In genomic region chr1:111476761-111477309, GRCh38 we compare ENCODE assay signal across 9 cellular contexts. TPM values are rescaled to one million over a fixed set of nuclear protein-coding genes. Genes with fewer than 3 reads are reported as not detected.
DNase-seq lines count a peak whose midpoint lies in the region; ATAC-seq and TF ChIP-seq lines count a peak whose summit lies in the region.
"Had no signal": no experiment of that assay in that cellular context is flagged by ENCODE, and none has a peak within 500 bp of the region (broad histone marks: within the 10 kb centered on the region; RNA-seq: fewer than 3 reads in every experiment).

No MANE protein-coding gene starts in this region.

- H3K9me3 ChIP-seq in heart left ventricle (no peaks in the 10 kb centered on the region), right cardiac atrium (ENCODE audit: control insufficient read depth, low read length) (no peaks in the 10 kb centered on the region)

- H3K27ac Mint-ChIP-seq in activated T-helper 2 cell treated with anti-CD3 and anti-CD28 coated beads, Interferon-gamma antibody, Interleukin-2, Interleukin-4, amounts not matched to agents 10 μg/mL and 5 μg/mL and 100 μg/mL, durations not matched to agents 14 hours and 24 hours and 36 hours: peak overlapping the region; percentile 70

- H3K27me3 ChIP-seq in heart left ventricle (no peaks in the 10 kb centered on the region), right cardiac atrium (ENCODE audit: control insufficient read depth, insufficient read depth) (no peaks in the 10 kb centered on the region)

- no peak for TF ChIP-seq POLR2A in heart left ventricle (IDR thresholded peaks at IDR 0.05)

- peak overlapping the region; percentile 44 for H3K4me3 Mint-ChIP-seq in activated T-helper 2 cell treated with anti-CD3 and anti-CD28 coated beads, Interferon-gamma antibody, Interleukin-2, Interleukin-4, amounts not matched to agents 10 μg/mL and 5 μg/mL and 100 μg/mL, durations not matched to agents 14 hours and 24 hours and 36 hours (ENCODE audit: low read depth)

- H3K36me3 ChIP-seq in heart left ventricle: peaks cover 0 to 12% (median 4%) of the 10 kb centered on the region in 9 donors

- peaks cover 0 to 92% (median 39%) of the 10 kb centered on the region in 12 donors for H3K4me1 ChIP-seq in heart left ventricle
- peaks cover 6% of the 10 kb centered on the region for H3K4me1 ChIP-seq in right cardiac atrium (ENCODE audit: control insufficient read depth, insufficient read depth, low read length)

- intact Hi-C loops in heart left ventricle (cut with DNase I): no loop called here
- intact Hi-C loops in right cardiac atrium (cut with DNase I): no loop called here
- intact Hi-C loops in activated T-helper 2 cell treated with anti-CD3 and anti-CD28 coated beads, Interferon-gamma antibody, Interleukin-2, Interleukin-4, amounts not matched to agents 10 μg/mL and 5 μg/mL and 100 μg/mL, durations not matched to agents 14 hours and 24 hours and 36 hours (cut with micrococcal nuclease): loop anchor here (1.0 to 10.0 kb wide), 6 partner anchors 20 to 842 kb away; partner anchors contain the start of genes CD53, CHI3L2 and DDX20

- no peak for TF ChIP-seq CTCF in heart left ventricle (IDR thresholded peaks at IDR 0.05)

- peaks cover 20% of the 10 kb centered on the region for H3K36me3 Mint-ChIP-seq in activated T-helper 2 cell treated with anti-CD3 and anti-CD28 coated beads, Interferon-gamma antibody, Interleukin-2, Interleukin-4, amounts not matched to agents 10 μg/mL and 5 μg/mL and 100 μg/mL, durations not matched to agents 14 hours and 24 hours and 36 hours (ENCODE audit: low read depth)

- ATAC-seq in heart left ventricle (no peak), right cardiac atrium (no peak), HG03521 (IDR thresholded peaks at IDR 0.05; ENCODE audit: unreplicated experiment) (peak; percentile 57)

- no peaks in the 10 kb centered on the region for H3K9me3 Mint-ChIP-seq in activated T-helper 2 cell treated with anti-CD3 and anti-CD28 coated beads, Interferon-gamma antibody, Interleukin-2, Interleukin-4, amounts not matched to agents 10 μg/mL and 5 μg/mL and 100 μg/mL, durations not matched to agents 14 hours and 24 hours and 36 hours

- WGBS in heart left ventricle, 4 donors: 28 to 51% (median 34%) methylated on average over 2 of the region's 2 CpGs
- WGBS in right cardiac atrium: 38% methylated on average over 2 of the region's 2 CpGs

- H3K4me3 ChIP-seq in heart left ventricle: peak overlapping the region in 1 of 12 donors; percentile 58
- H3K4me3 ChIP-seq in right cardiac atrium (ENCODE audit: low read length): no peak overlapping the region

- H3K27ac ChIP-seq in heart left ventricle: peak overlapping the region; percentile 1 to 95 (median 30)
- no peak overlapping the region for H3K27ac ChIP-seq in right cardiac atrium (ENCODE audit: low read length)
- H3K27ac ChIP-seq: VCaP had no signal

- H3K4me1 Mint-ChIP-seq in activated T-helper 2 cell treated with anti-CD3 and anti-CD28 coated beads, Interferon-gamma antibody, Interleukin-2, Interleukin-4, amounts not matched to agents 10 μg/mL and 5 μg/mL and 100 μg/mL, durations not matched to agents 14 hours and 24 hours and 36 hours (ENCODE audit: low read depth): peaks cover 53% of the 10 kb centered on the region

- DNase-seq in heart left ventricle (no peak), right cardiac atrium (no peak), COLO668 (lab: John Stamatoyannopoulos, UW; ENCODE audit: unreplicated experiment) (no peak), GM03348 (ENCODE audit: low spot score) (no peak), NCI-H1092 (lab: John Stamatoyannopoulos, UW) (no peak)
- peak; percentile 59 for DNase-seq in activated T-helper 2 cell treated with anti-CD3 and anti-CD28 coated beads, Interferon-gamma antibody, Interleukin-2, Interleukin-4, amounts not matched to agents 10 μg/mL and 5 μg/mL and 100 μg/mL, durations not matched to agents 14 hours and 24 hours and 36 hours (ENCODE audit: low spot score)
- DNase-seq in stimulated activated naive CD4-positive, alpha-beta T cell (lab: John Stamatoyannopoulos, UW): peak in 4 of 6 experiments; percentile 22 to 84 (median 72)

- peaks cover 9% of the 10 kb centered on the region for H3K27me3 Mint-ChIP-seq in activated T-helper 2 cell treated with anti-CD3 and anti-CD28 coated beads, Interferon-gamma antibody, Interleukin-2, Interleukin-4, amounts not matched to agents 10 μg/mL and 5 μg/mL and 100 μg/mL, durations not matched to agents 14 hours and 24 hours and 36 hours (ENCODE audit: low read depth)

RNA-seq across cellular contexts. Expression of gene C1orf162, which starts 3.1 kb away (rescaled TPM):
- total RNA-seq in heart left ventricle (10 to 100 TPM in 2 of 9 donors, 1 to 10 TPM in 7; 2.3 to 45.1 (median 6.5) TPM), right cardiac atrium (10 to 100 TPM; 13.0 to 28.1 (median 18.0) TPM)
- polyA plus RNA-seq in heart left ventricle (1 to 10 TPM; 6.8 to 9.3 TPM), right cardiac atrium (13.5 TPM)
- total RNA-seq in activated T-helper 2 cell treated with anti-CD3 and anti-CD28 coated beads, Interferon-gamma antibody, Interleukin-2, Interleukin-4, amounts not matched to agents 10 μg/mL and 5 μg/mL and 100 μg/mL, durations not matched to agents 14 hours and 24 hours and 36 hours: 4.3 and 4.7 TPM in 2 replicates

RNA-seq across cellular contexts. Expression of gene ADORA3, which starts 26.6 kb away (rescaled TPM):
- 1 to 10 TPM in 7 of 9 donors, under 1 TPM in 2; 0.12 to 6.2 (median 2.2) TPM for total RNA-seq in heart left ventricle
- polyA plus RNA-seq in heart left ventricle: 1 to 10 TPM; 1.2 to 1.5 TPM
- total RNA-seq in right cardiac atrium: 10 to 100 TPM in 1 of 4 donors, 1 to 10 TPM in 3; 5.4 to 10.9 (median 9.9) TPM
- polyA plus RNA-seq in right cardiac atrium: 2.0 TPM
- total RNA-seq in activated T-helper 2 cell treated with anti-CD3 and anti-CD28 coated beads, Interferon-gamma antibody, Interleukin-2, Interleukin-4, amounts not matched to agents 10 μg/mL and 5 μg/mL and 100 μg/mL, durations not matched to agents 14 hours and 24 hours and 36 hours: not detected in 2 replicates

RNA-seq across cellular contexts. Expression of gene TMIGD3, which starts 26.6 kb away (rescaled TPM):
- total RNA-seq in heart left ventricle (10 to 100 TPM in 1 of 9 donors, 1 to 10 TPM in 4, under 1 TPM in 2, not detected in 2; 0.46 to 26.4 (median 2.2) TPM), right cardiac atrium (1 to 10 TPM in 3 of 4 donors, under 1 TPM in 1; 0.82 to 9.5 (median 3.7) TPM)
- polyA plus RNA-seq in heart left ventricle (1 to 10 TPM; 1.1 TPM), right cardiac atrium (2.1 TPM)
- 0.23 and 0.30 TPM in 2 replicates for total RNA-seq in activated T-helper 2 cell treated with anti-CD3 and anti-CD28 coated beads, Interferon-gamma antibody, Interleukin-2, Interleukin-4, amounts not matched to agents 10 μg/mL and 5 μg/mL and 100 μg/mL, durations not matched to agents 14 hours and 24 hours and 36 hours

RNA-seq across cellular contexts. Expression of gene ATP5PB, which starts 27.6 kb away (rescaled TPM):
- 100 to 1,000 TPM; 394 to 878 (median 625) TPM for total RNA-seq in heart left ventricle
- polyA plus RNA-seq in heart left ventricle: 100 to 1,000 TPM; 563 to 710 TPM
- 100 to 1,000 TPM; 433 to 505 (median 493) TPM for total RNA-seq in right cardiac atrium
- polyA plus RNA-seq in right cardiac atrium: 918 TPM
- 294 and 308 TPM in 2 replicates for total RNA-seq in activated T-helper 2 cell treated with anti-CD3 and anti-CD28 coated beads, Interferon-gamma antibody, Interleukin-2, Interleukin-4, amounts not matched to agents 10 μg/mL and 5 μg/mL and 100 μg/mL, durations not matched to agents 14 hours and 24 hours and 36 hours

RNA-seq across cellular contexts. Expression of gene WDR77, which starts 27.8 kb away (rescaled TPM):
- total RNA-seq in heart left ventricle (10 to 100 TPM; 30.5 to 48.4 (median 34.0) TPM), right cardiac atrium (10 to 100 TPM; 24.1 to 29.2 (median 27.9) TPM)
- polyA plus RNA-seq in heart left ventricle (10 to 100 TPM; 25.6 to 64.3 TPM), right cardiac atrium (28.2 TPM)
- total RNA-seq in activated T-helper 2 cell treated with anti-CD3 and anti-CD28 coated beads, Interferon-gamma antibody, Interleukin-2, Interleukin-4, amounts not matched to agents 10 μg/mL and 5 μg/mL and 100 μg/mL, durations not matched to agents 14 hours and 24 hours and 36 hours: 46.5 and 52.6 TPM in 2 replicates

Comparison
In these comparisons a context has a peak if more than half of its experiments do, and no peak if none do; other contexts are left out.
1. DNase-seq: peak in activated T-helper 2 cell treated with anti-CD3 and anti-CD28 coated beads, Interferon-gamma antibody, Interleukin-2, Interleukin-4, amounts not matched to agents 10 μg/mL and 5 μg/mL and 100 μg/mL, durations not matched to agents 14 hours and 24 hours and 36 hours (single experiment) and stimulated activated naive CD4-positive, alpha-beta T cell (4 of 6); none in heart left ventricle (0 of 5), right cardiac atrium (0 of 3), COLO668 (single experiment), GM03348 (single experiment) and NCI-H1092 (single experiment).